In the genomic region with DNA sequence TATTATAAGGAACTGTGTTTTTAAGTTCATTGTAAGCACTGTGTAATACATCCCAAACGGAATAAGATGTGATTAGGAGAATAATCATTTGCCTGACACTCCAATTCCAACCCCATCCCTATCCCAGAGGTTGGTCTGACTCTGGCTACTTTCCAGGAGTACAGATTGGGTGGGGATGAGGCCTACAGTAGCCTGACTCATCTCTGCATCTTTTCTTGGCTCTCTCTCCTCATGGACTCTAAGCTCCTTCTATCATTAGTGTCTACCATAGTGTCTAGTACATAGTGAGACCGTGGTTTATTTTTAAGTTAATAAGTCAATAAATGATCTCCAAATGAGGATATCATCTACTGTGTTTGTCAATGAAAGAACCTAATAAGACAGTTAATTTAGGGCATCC, we compare ENCODE assay signal across 13 cellular contexts.
"Had no signal": no experiment of that assay in that cellular context is flagged by ENCODE, and none has a peak within 500 bp of the region (broad histone marks: within the 10 kb centered on the region; RNA-seq: fewer than 3 reads in every experiment).

No MANE protein-coding gene starts in this region.

- H3K9me3 Mint-ChIP-seq: activated naive CD4-positive, alpha-beta T cell treated with anti-CD3 and anti-CD28 coated beads, Interleukin-2, amount 50 U/mL, for 24 hours; dendritic cell treated with granulocyte-macrophage colony-stimulating factor and Interleukin-4, amounts not matched to agents 40 ng/mL and 50 ng/mL, for 4 days had no signal

- H3K36me3 ChIP-seq: brain microvascular endothelial cell had no signal

- H3K36me3 Mint-ChIP-seq: activated naive CD4-positive, alpha-beta T cell treated with anti-CD3 and anti-CD28 coated beads, Interleukin-2, amount 50 U/mL, for 24 hours had no signal

- H3K4me3 Mint-ChIP-seq: activated naive CD4-positive, alpha-beta T cell treated with anti-CD3 and anti-CD28 coated beads, Interleukin-2, amount 50 U/mL, for 24 hours; dendritic cell treated with granulocyte-macrophage colony-stimulating factor and Interleukin-4, amounts not matched to agents 40 ng/mL and 50 ng/mL, for 4 days; neural crest cell; T-helper 17 cell had no signal

- H3K9ac ChIP-seq: parathyroid adenoma had no signal

- DNase-seq: activated CD4-positive, alpha-beta T cell treated with anti-CD3 and anti-CD28 coated beads, Interleukin-2, amount 50 U/mL, for 4 hours; activated CD4-positive, CD25-positive, alpha-beta regulatory T cell; activated T-cell treated with anti-CD3 and anti-CD28 coated beads, Interleukin-2, amount 50 U/mL, for 1 hour; amniotic stem cell; brain microvascular endothelial cell; cerebellar nuclear complex; glutamatergic neuron; mesendoderm; T-helper 17 cell had no signal

- ATAC-seq: T-helper 17 cell had no signal

- H3K27ac ChIP-seq: brain microvascular endothelial cell, parathyroid adenoma had no signal

- H3K4me1 ChIP-seq: parathyroid adenoma had no signal

- H2AFZ ChIP-seq: parathyroid adenoma had no signal

- H3K27me3 ChIP-seq: brain microvascular endothelial cell had no signal

- H3K27ac Mint-ChIP-seq: activated naive CD4-positive, alpha-beta T cell treated with anti-CD3 and anti-CD28 coated beads, Interleukin-2, amount 50 U/mL, for 24 hours; dendritic cell treated with granulocyte-macrophage colony-stimulating factor and Interleukin-4, amounts not matched to agents 40 ng/mL and 50 ng/mL, for 4 days; T-helper 17 cell had no signal

- H3K27me3 Mint-ChIP-seq: activated naive CD4-positive, alpha-beta T cell treated with anti-CD3 and anti-CD28 coated beads, Interleukin-2, amount 50 U/mL, for 24 hours had no signal
